In the genomic region with DNA sequence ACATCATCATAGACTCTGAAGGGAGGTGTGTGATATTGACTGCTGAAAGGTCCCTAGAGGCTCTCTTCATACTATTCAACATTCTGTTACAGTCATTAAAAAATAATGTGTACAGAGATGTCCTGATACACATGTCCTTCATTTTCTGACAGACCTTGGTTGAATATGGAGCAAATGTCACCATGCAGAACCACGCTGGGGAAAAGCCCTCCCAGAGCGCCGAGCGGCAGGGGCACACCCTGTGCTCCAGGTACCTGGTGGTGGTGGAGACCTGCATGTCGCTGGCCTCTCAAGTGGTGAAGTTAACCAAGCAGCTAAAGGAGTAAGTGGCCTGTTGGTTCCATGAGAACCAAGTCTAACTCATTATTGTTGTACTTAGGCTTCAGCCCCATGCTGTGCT, we compare ENCODE assay signal across 38 cellular contexts.
"Had no signal": no experiment of that assay in that cellular context is flagged by ENCODE, and none has a peak within 500 bp of the region (broad histone marks: within the 10 kb centered on the region; RNA-seq: fewer than 3 reads in every experiment).

No MANE protein-coding gene starts in this region.

- H3K36me3 ChIP-seq: adrenal gland, brain microvascular endothelial cell, breast epithelium, cardiac muscle cell had no signal

- H3K27ac Mint-ChIP-seq: activated naive CD4-positive, alpha-beta T cell treated with anti-CD3 and anti-CD28 coated beads for 36 hours; activated naive CD4-positive, alpha-beta T cell treated with anti-CD3 and anti-CD28 coated beads, Interleukin-2, amount 10 ng/mL, durations not matched to agents 7 days and 5 days; activated naive CD4-positive, alpha-beta T cell treated with anti-CD3 and anti-CD28 coated beads, Interleukin-2, amount 50 U/mL, for 24 hours; activated naive CD4-positive, alpha-beta T cell treated with anti-CD3 and anti-CD28 coated beads, Interleukin-2, amount 50 U/mL, for 72 hours; activated naive CD8-positive, alpha-beta T cell; activated naive CD8-positive, alpha-beta T cell treated with anti-CD3 and anti-CD28 coated beads for 36 hours; activated naive CD8-positive, alpha-beta T cell treated with anti-CD3 and anti-CD28 coated beads, Interleukin-2, amount 10 ng/mL, durations not matched to agents 7 days and 5 days; activated naive CD8-positive, alpha-beta T cell treated with anti-CD3 and anti-CD28 coated beads, Interleukin-2, amount 50 U/mL, for 24 hours; activated T-cell treated with anti-CD3 and anti-CD28 coated beads, Interleukin-2, amount 50 U/mL, for 24 hours; activated T-cell treated with anti-CD3 and anti-CD28 coated beads, Interleukin-2, amount 50 U/mL, for 72 hours; activated T-helper 1 cell treated with anti-CD3 and anti-CD28 coated beads, Interleukin-12 subunit alpha, Interleukin-12 subunit beta, Interleukin-2, Interleukin-4 antibody, amounts not matched to agents 30 ng/mL and 10 ng/mL and 1 ng/mL, durations not matched to agents 14 hours and 24 hours and 36 hours; activated T-helper 17 cell treated with anti-CD3 and anti-CD28 coated beads, Interleukin-2, amount 50 U/mL, for 72 hours; activated T-helper 2 cell treated with anti-CD3 and anti-CD28 coated beads, Interferon-gamma antibody, Interleukin-2, Interleukin-4, amounts not matched to agents 10 μg/mL and 5 μg/mL and 100 μg/mL, durations not matched to agents 14 hours and 24 hours and 36 hours had no signal

- H3K9me3 Mint-ChIP-seq: activated naive CD4-positive, alpha-beta T cell treated with anti-CD3 and anti-CD28 coated beads for 36 hours; activated naive CD4-positive, alpha-beta T cell treated with anti-CD3 and anti-CD28 coated beads, Interleukin-2, amount 10 ng/mL, durations not matched to agents 7 days and 5 days; activated naive CD4-positive, alpha-beta T cell treated with anti-CD3 and anti-CD28 coated beads, Interleukin-2, amount 50 U/mL, for 24 hours; activated naive CD4-positive, alpha-beta T cell treated with anti-CD3 and anti-CD28 coated beads, Interleukin-2, amount 50 U/mL, for 72 hours; activated naive CD8-positive, alpha-beta T cell treated with anti-CD3 and anti-CD28 coated beads for 36 hours; activated naive CD8-positive, alpha-beta T cell treated with anti-CD3 and anti-CD28 coated beads, Interleukin-2, amount 10 ng/mL, durations not matched to agents 7 days and 5 days; activated naive CD8-positive, alpha-beta T cell treated with anti-CD3 and anti-CD28 coated beads, Interleukin-2, amount 50 U/mL, for 24 hours; activated T-cell treated with anti-CD3 and anti-CD28 coated beads, Interleukin-2, amount 50 U/mL, for 24 hours; activated T-cell treated with anti-CD3 and anti-CD28 coated beads, Interleukin-2, amount 50 U/mL, for 4 hours; activated T-cell treated with anti-CD3 and anti-CD28 coated beads, Interleukin-2, amount 50 U/mL, for 72 hours; activated T-helper 1 cell treated with anti-CD3 and anti-CD28 coated beads, Interleukin-12 subunit alpha, Interleukin-12 subunit beta, Interleukin-2, Interleukin-4 antibody, amounts not matched to agents 30 ng/mL and 10 ng/mL and 1 ng/mL, durations not matched to agents 14 hours and 24 hours and 36 hours; activated T-helper 17 cell treated with anti-CD3 and anti-CD28 coated beads, Interleukin-2, amount 50 U/mL, for 72 hours; activated T-helper 2 cell treated with anti-CD3 and anti-CD28 coated beads, Interferon-gamma antibody, Interleukin-2, Interleukin-4, amounts not matched to agents 10 μg/mL and 5 μg/mL and 100 μg/mL, durations not matched to agents 14 hours and 24 hours and 36 hours; brain; central memory CD8-positive, alpha-beta T cell had no signal

- H3K27me3 Mint-ChIP-seq: activated naive CD4-positive, alpha-beta T cell treated with anti-CD3 and anti-CD28 coated beads, Interleukin-2, amount 10 ng/mL, durations not matched to agents 7 days and 5 days; activated naive CD8-positive, alpha-beta T cell; activated naive CD8-positive, alpha-beta T cell treated with anti-CD3 and anti-CD28 coated beads for 36 hours; activated naive CD8-positive, alpha-beta T cell treated with anti-CD3 and anti-CD28 coated beads, Interleukin-2, amount 10 ng/mL, durations not matched to agents 7 days and 5 days; activated T-cell treated with anti-CD3 and anti-CD28 coated beads, Interleukin-2, amount 50 U/mL, for 24 hours; brain; central memory CD8-positive, alpha-beta T cell had no signal

- ATAC-seq: activated naive CD4-positive, alpha-beta T cell treated with anti-CD3 and anti-CD28 coated beads, Interleukin-2, amount 50 U/mL, for 72 hours; activated naive CD8-positive, alpha-beta T cell treated with anti-CD3 and anti-CD28 coated beads, Interleukin-2, amount 50 U/mL, for 24 hours; activated T-cell treated with anti-CD3 and anti-CD28 coated beads, Interleukin-2, amount 50 U/mL, for 72 hours; activated T-helper 17 cell treated with anti-CD3 and anti-CD28 coated beads, Interleukin-2, amount 50 U/mL, for 72 hours; body of pancreas had no signal

- H3K9me3 ChIP-seq: adrenal gland, ascending aorta, body of pancreas, breast epithelium had no signal

- H3K27ac ChIP-seq: adrenal gland, ascending aorta, body of pancreas, brain microvascular endothelial cell, breast epithelium, cardiac muscle cell had no signal

- H3K4me1 ChIP-seq: body of pancreas, breast epithelium had no signal

- H3K36me3 Mint-ChIP-seq: activated naive CD4-positive, alpha-beta T cell treated with anti-CD3 and anti-CD28 coated beads, Interleukin-2, amount 10 ng/mL, durations not matched to agents 7 days and 5 days; activated naive CD4-positive, alpha-beta T cell treated with anti-CD3 and anti-CD28 coated beads, Interleukin-2, amount 50 U/mL, for 24 hours; activated naive CD4-positive, alpha-beta T cell treated with anti-CD3 and anti-CD28 coated beads, Interleukin-2, amount 50 U/mL, for 72 hours; activated naive CD8-positive, alpha-beta T cell; activated naive CD8-positive, alpha-beta T cell treated with anti-CD3 and anti-CD28 coated beads for 36 hours; activated naive CD8-positive, alpha-beta T cell treated with anti-CD3 and anti-CD28 coated beads, Interleukin-2, amount 10 ng/mL, durations not matched to agents 7 days and 5 days had no signal

- H3K27me3 ChIP-seq: adrenal gland, ascending aorta, body of pancreas, brain microvascular endothelial cell, breast epithelium, cardiac muscle cell had no signal

- DNase-seq: activated effector memory CD4-positive, alpha-beta T cell treated with anti-CD3 and anti-CD28 coated beads, Interleukin-2, amount 50 U/mL, for 16 hours; activated effector memory CD4-positive, alpha-beta T cell treated with Interleukin-2 at 50 U/mL for 16 hours; activated gamma-delta T cell; activated gamma-delta T cell treated with Interleukin-2 at 50 U/mL for 16 hours; activated naive CD4-positive, alpha-beta T cell; activated naive CD4-positive, alpha-beta T cell treated with anti-CD3 and anti-CD28 coated beads for 36 hours; activated naive CD4-positive, alpha-beta T cell treated with anti-CD3 and anti-CD28 coated beads, Interleukin-2, amount 10 ng/mL, durations not matched to agents 7 days and 5 days; activated naive CD4-positive, alpha-beta T cell treated with anti-CD3 and anti-CD28 coated beads, Interleukin-2, amount 50 U/mL, for 16 hours; activated naive CD4-positive, alpha-beta T cell treated with Interleukin-2 at 50 U/mL for 16 hours; activated naive CD8-positive, alpha-beta T cell treated with anti-CD3 and anti-CD28 coated beads for 36 hours; activated naive CD8-positive, alpha-beta T cell treated with anti-CD3 and anti-CD28 coated beads, Interleukin-2, amount 10 ng/mL, durations not matched to agents 7 days and 5 days; activated naive CD8-positive, alpha-beta T cell treated with anti-CD3 and anti-CD28 coated beads, Interleukin-2, amount 50 U/mL, for 24 hours; activated T-cell treated with anti-CD3 and anti-CD28 coated beads, Interleukin-2, amount 50 U/mL, for 1 hour; activated T-cell treated with anti-CD3 and anti-CD28 coated beads, Interleukin-2, amount 50 U/mL, for 24 hours; activated T-cell treated with anti-CD3 and anti-CD28 coated beads, Interleukin-2, amount 50 U/mL, for 4 hours; activated T-cell treated with anti-CD3 and anti-CD28 coated beads, Interleukin-2, amount 50 U/mL, for 48 hours; activated T-cell treated with anti-CD3 and anti-CD28 coated beads, Interleukin-2, amount 50 U/mL, for 72 hours; adrenal gland; amniotic stem cell; amygdala; anterior cingulate cortex; aorta; body of pancreas; brain microvascular endothelial cell; caudate nucleus; central memory CD4-positive, alpha-beta T cell; cerebellar nuclear complex had no signal

- H3K4me3 ChIP-seq: adrenal gland, ascending aorta, body of pancreas, breast epithelium, cardiac muscle cell had no signal

- H3K4me3 Mint-ChIP-seq: activated naive CD4-positive, alpha-beta T cell treated with anti-CD3 and anti-CD28 coated beads for 36 hours; activated naive CD4-positive, alpha-beta T cell treated with anti-CD3 and anti-CD28 coated beads, Interleukin-2, amount 10 ng/mL, durations not matched to agents 7 days and 5 days; activated naive CD4-positive, alpha-beta T cell treated with anti-CD3 and anti-CD28 coated beads, Interleukin-2, amount 50 U/mL, for 24 hours; activated naive CD8-positive, alpha-beta T cell; activated naive CD8-positive, alpha-beta T cell treated with anti-CD3 and anti-CD28 coated beads for 36 hours; activated naive CD8-positive, alpha-beta T cell treated with anti-CD3 and anti-CD28 coated beads, Interleukin-2, amount 10 ng/mL, durations not matched to agents 7 days and 5 days; activated naive CD8-positive, alpha-beta T cell treated with anti-CD3 and anti-CD28 coated beads, Interleukin-2, amount 50 U/mL, for 24 hours; activated T-cell treated with anti-CD3 and anti-CD28 coated beads, Interleukin-2, amount 50 U/mL, for 24 hours; activated T-cell treated with anti-CD3 and anti-CD28 coated beads, Interleukin-2, amount 50 U/mL, for 4 hours; activated T-cell treated with anti-CD3 and anti-CD28 coated beads, Interleukin-2, amount 50 U/mL, for 72 hours; activated T-helper 1 cell treated with anti-CD3 and anti-CD28 coated beads, Interleukin-12 subunit alpha, Interleukin-12 subunit beta, Interleukin-2, Interleukin-4 antibody, amounts not matched to agents 30 ng/mL and 10 ng/mL and 1 ng/mL, durations not matched to agents 14 hours and 24 hours and 36 hours; activated T-helper 17 cell treated with anti-CD3 and anti-CD28 coated beads, Interleukin-2, amount 50 U/mL, for 72 hours; brain; central memory CD8-positive, alpha-beta T cell had no signal

- H3K4me1 Mint-ChIP-seq: activated naive CD4-positive, alpha-beta T cell treated with anti-CD3 and anti-CD28 coated beads, Interleukin-2, amount 10 ng/mL, durations not matched to agents 7 days and 5 days; activated naive CD4-positive, alpha-beta T cell treated with anti-CD3 and anti-CD28 coated beads, Interleukin-2, amount 50 U/mL, for 24 hours; activated naive CD8-positive, alpha-beta T cell treated with anti-CD3 and anti-CD28 coated beads for 36 hours; activated naive CD8-positive, alpha-beta T cell treated with anti-CD3 and anti-CD28 coated beads, Interleukin-2, amount 10 ng/mL, durations not matched to agents 7 days and 5 days; activated naive CD8-positive, alpha-beta T cell treated with anti-CD3 and anti-CD28 coated beads, Interleukin-2, amount 50 U/mL, for 24 hours; activated T-helper 17 cell treated with anti-CD3 and anti-CD28 coated beads, Interleukin-2, amount 50 U/mL, for 72 hours; brain; central memory CD8-positive, alpha-beta T cell had no signal
